In the genomic region with DNA sequence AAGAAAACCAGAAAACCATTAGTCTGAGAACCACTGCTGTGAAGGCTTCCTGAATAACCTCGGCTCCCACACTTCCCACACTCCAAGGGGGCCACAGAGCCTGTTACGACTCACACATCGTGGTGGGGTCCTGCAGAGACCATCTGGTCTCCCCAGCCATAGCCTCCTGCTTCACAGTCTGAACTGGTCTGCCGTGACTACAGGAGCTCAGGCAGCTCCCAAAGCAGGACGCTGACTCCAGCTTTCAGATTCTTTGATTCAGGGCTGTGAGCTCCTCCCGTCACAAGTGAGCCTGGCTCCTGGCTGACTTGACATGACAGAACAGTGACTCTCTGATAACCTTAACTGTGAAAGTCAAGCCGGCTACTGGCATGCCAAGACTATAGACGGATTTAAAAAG, we compare ENCODE assay signal across 22 cellular contexts. TPM values are rescaled to one million over a fixed set of nuclear protein-coding genes. Genes with fewer than 3 reads are reported as not detected.
DNase-seq lines count a peak whose midpoint lies in the region; ATAC-seq lines count a peak whose summit lies in the region.
"Had no signal": no experiment of that assay in that cellular context is flagged by ENCODE, and none has a peak within 500 bp of the region (broad histone marks: within the 10 kb centered on the region; RNA-seq: fewer than 3 reads in every experiment).

No MANE protein-coding gene starts in this region.

- intact Hi-C loops in left ventricle myocardium superior (cut with micrococcal nuclease) = no loop called here

- no peak for ATAC-seq in activated naive CD8-positive, alpha-beta T cell treated with anti-CD3 and anti-CD28 coated beads, Interleukin-2, amount 10 ng/mL, durations not matched to agents 7 days and 5 days (ENCODE audit: low read depth)
- ATAC-seq in left ventricle myocardium superior = peak; percentile 95
- no peak for ATAC-seq in HG03175 (IDR thresholded peaks at IDR 0.05; ENCODE audit: unreplicated experiment)
- ATAC-seq: activated T-helper 17 cell treated with anti-CD3 and anti-CD28 coated beads, Interleukin-2, amount 50 U/mL, for 72 hours; lower lobe of right lung had no signal

- DNase-seq in activated naive CD8-positive, alpha-beta T cell treated with anti-CD3 and anti-CD28 coated beads, Interleukin-2, amount 10 ng/mL, durations not matched to agents 7 days and 5 days = peak; percentile 15
- DNase-seq in activated naive CD8-positive, alpha-beta T cell treated with anti-CD3 and anti-CD28 coated beads for 36 hours = no peak
- DNase-seq in astrocyte of the hippocampus (ENCODE audit: low read depth, low spot score) (peak; percentile 7), left ventricle myocardium superior (peak; percentile 53), smooth muscle cell of the brain vasculature (ENCODE audit: low read depth, low spot score) (peak; percentile 82), NCI-H2196 treated with DMSO at 0.1 percent for 48 hours (lab: John Stamatoyannopoulos, UW; ENCODE audit: unreplicated experiment) (no peak)
- DNase-seq in central memory CD4-positive, alpha-beta T cell = no peak
- DNase-seq: activated CD4-positive, alpha-beta memory T cell treated with anti-CD3 and anti-CD28 coated beads for 36 hours; activated CD4-positive, CD25-positive, alpha-beta regulatory T cell treated with anti-CD3 and anti-CD28 coated beads, Interleukin-2, amount 50 U/mL, for 72 hours; anterior cingulate cortex; CD4-positive, alpha-beta T cell; lower lobe of right lung; NCI-H1048; NCI-H187 treated with DMSO at 0.1 percent for 48 hours; NCI-H2227 treated with DMSO at 0.1 percent for 48 hours; NCI-H526 treated with DMSO at 0.1 percent for 48 hours; posterior cingulate gyrus; stimulated activated naive CD4-positive, alpha-beta T cell treated with Interleukin-2 at 50 U/mL for 16 hours had no signal

- peaks cover 40% of the 10 kb centered on the region for H3K36me3 Mint-ChIP-seq in activated naive CD8-positive, alpha-beta T cell treated with anti-CD3 and anti-CD28 coated beads, Interleukin-2, amount 10 ng/mL, durations not matched to agents 7 days and 5 days
- peaks cover 50% of the 10 kb centered on the region for H3K36me3 Mint-ChIP-seq in activated naive CD8-positive, alpha-beta T cell treated with anti-CD3 and anti-CD28 coated beads for 36 hours

- H3K4me3 Mint-ChIP-seq in activated naive CD8-positive, alpha-beta T cell treated with anti-CD3 and anti-CD28 coated beads, Interleukin-2, amount 10 ng/mL, durations not matched to agents 7 days and 5 days = no peak overlapping the region
- no peak overlapping the region for H3K4me3 Mint-ChIP-seq in activated naive CD8-positive, alpha-beta T cell treated with anti-CD3 and anti-CD28 coated beads for 36 hours
- H3K4me3 Mint-ChIP-seq: activated CD4-positive, alpha-beta memory T cell treated with anti-CD3 and anti-CD28 coated beads for 36 hours; activated naive CD4-positive, alpha-beta T cell treated with anti-CD3 and anti-CD28 coated beads, Interleukin-2, amount 50 U/mL, for 24 hours; activated T-helper 17 cell treated with anti-CD3 and anti-CD28 coated beads, Interleukin-2, amount 50 U/mL, for 72 hours; CD4-positive, alpha-beta T cell; neural crest cell had no signal

- POLR2A ChIA-PET in activated naive CD8-positive, alpha-beta T cell treated with anti-CD3 and anti-CD28 coated beads, Interleukin-2, amount 10 ng/mL, durations not matched to agents 7 days and 5 days (lab: Charles Lee) = interaction anchor here (1.4 kb wide), 1 partner anchor 38 kb away, joined by 4 read pairs; a partner anchor contains a TSS

- H3K27me3 Mint-ChIP-seq in activated naive CD8-positive, alpha-beta T cell treated with anti-CD3 and anti-CD28 coated beads, Interleukin-2, amount 10 ng/mL, durations not matched to agents 7 days and 5 days = no peaks in the 10 kb centered on the region
- H3K27me3 Mint-ChIP-seq in activated naive CD8-positive, alpha-beta T cell treated with anti-CD3 and anti-CD28 coated beads for 36 hours = no peaks in the 10 kb centered on the region
- H3K27me3 Mint-ChIP-seq: activated CD4-positive, alpha-beta memory T cell treated with anti-CD3 and anti-CD28 coated beads for 36 hours; activated naive CD4-positive, alpha-beta T cell treated with anti-CD3 and anti-CD28 coated beads, Interleukin-2, amount 50 U/mL, for 24 hours; activated T-helper 17 cell treated with anti-CD3 and anti-CD28 coated beads, Interleukin-2, amount 50 U/mL, for 72 hours; CD4-positive, alpha-beta T cell had no signal

- no peak overlapping the region for H3K27ac Mint-ChIP-seq in activated naive CD8-positive, alpha-beta T cell treated with anti-CD3 and anti-CD28 coated beads, Interleukin-2, amount 10 ng/mL, durations not matched to agents 7 days and 5 days
- no peak overlapping the region for H3K27ac Mint-ChIP-seq in activated naive CD8-positive, alpha-beta T cell treated with anti-CD3 and anti-CD28 coated beads for 36 hours
- H3K27ac Mint-ChIP-seq: activated CD4-positive, alpha-beta memory T cell treated with anti-CD3 and anti-CD28 coated beads for 36 hours; activated naive CD4-positive, alpha-beta T cell treated with anti-CD3 and anti-CD28 coated beads, Interleukin-2, amount 50 U/mL, for 24 hours; activated T-helper 17 cell treated with anti-CD3 and anti-CD28 coated beads, Interleukin-2, amount 50 U/mL, for 72 hours; CD4-positive, alpha-beta T cell had no signal

- peaks cover 23% of the 10 kb centered on the region for H3K4me1 Mint-ChIP-seq in activated naive CD8-positive, alpha-beta T cell treated with anti-CD3 and anti-CD28 coated beads, Interleukin-2, amount 10 ng/mL, durations not matched to agents 7 days and 5 days
- peaks cover 31% of the 10 kb centered on the region for H3K4me1 Mint-ChIP-seq in activated naive CD8-positive, alpha-beta T cell treated with anti-CD3 and anti-CD28 coated beads for 36 hours
- H3K4me1 Mint-ChIP-seq: neural crest cell had no signal

- no peaks in the 10 kb centered on the region for H3K9me3 Mint-ChIP-seq in activated naive CD8-positive, alpha-beta T cell treated with anti-CD3 and anti-CD28 coated beads, Interleukin-2, amount 10 ng/mL, durations not matched to agents 7 days and 5 days
- no peaks in the 10 kb centered on the region for H3K9me3 Mint-ChIP-seq in activated naive CD8-positive, alpha-beta T cell treated with anti-CD3 and anti-CD28 coated beads for 36 hours
- H3K9me3 Mint-ChIP-seq: activated CD4-positive, alpha-beta memory T cell treated with anti-CD3 and anti-CD28 coated beads for 36 hours; activated naive CD4-positive, alpha-beta T cell treated with anti-CD3 and anti-CD28 coated beads, Interleukin-2, amount 50 U/mL, for 24 hours; activated T-helper 17 cell treated with anti-CD3 and anti-CD28 coated beads, Interleukin-2, amount 50 U/mL, for 72 hours; CD4-positive, alpha-beta T cell; neural crest cell had no signal

RNA-seq across cellular contexts. Expression of a gene that starts 37.8 kb away (rescaled TPM):
- 1 to 10 TPM; 8.2 to 8.7 TPM for total RNA-seq in activated naive CD8-positive, alpha-beta T cell treated with anti-CD3 and anti-CD28 coated beads, Interleukin-2, amount 10 ng/mL, durations not matched to agents 7 days and 5 days
- total RNA-seq in activated naive CD8-positive, alpha-beta T cell treated with anti-CD3 and anti-CD28 coated beads for 36 hours = 10 to 100 TPM; 11.0 to 11.6 TPM
- total RNA-seq in left ventricle myocardium superior = 6.8 TPM

RNA-seq across cellular contexts. Expression of a gene that starts 38.0 kb away (rescaled TPM):
- 10 to 100 TPM; 69.9 to 70.3 TPM for total RNA-seq in activated naive CD8-positive, alpha-beta T cell treated with anti-CD3 and anti-CD28 coated beads, Interleukin-2, amount 10 ng/mL, durations not matched to agents 7 days and 5 days
- total RNA-seq in activated naive CD8-positive, alpha-beta T cell treated with anti-CD3 and anti-CD28 coated beads for 36 hours = 10 to 100 TPM; 23.7 to 27.0 TPM
- 33.5 TPM for total RNA-seq in left ventricle myocardium superior

Comparison
In these comparisons a context has a peak if more than half of its experiments do, and no peak if none do; other contexts are left out.
1. DNase-seq: peak in activated naive CD8-positive, alpha-beta T cell treated with anti-CD3 and anti-CD28 coated beads, Interleukin-2, amount 10 ng/mL, durations not matched to agents 7 days and 5 days (single experiment), astrocyte of the hippocampus (single experiment), left ventricle myocardium superior (single experiment) and smooth muscle cell of the brain vasculature (single experiment); none in activated naive CD8-positive, alpha-beta T cell treated with anti-CD3 and anti-CD28 coated beads for 36 hours (single experiment), NCI-H2196 treated with DMSO at 0.1 percent for 48 hours (single experiment) and central memory CD4-positive, alpha-beta T cell (single experiment).